8 cellular contexts compared by ENCODE assay signal in the genomic region with DNA sequence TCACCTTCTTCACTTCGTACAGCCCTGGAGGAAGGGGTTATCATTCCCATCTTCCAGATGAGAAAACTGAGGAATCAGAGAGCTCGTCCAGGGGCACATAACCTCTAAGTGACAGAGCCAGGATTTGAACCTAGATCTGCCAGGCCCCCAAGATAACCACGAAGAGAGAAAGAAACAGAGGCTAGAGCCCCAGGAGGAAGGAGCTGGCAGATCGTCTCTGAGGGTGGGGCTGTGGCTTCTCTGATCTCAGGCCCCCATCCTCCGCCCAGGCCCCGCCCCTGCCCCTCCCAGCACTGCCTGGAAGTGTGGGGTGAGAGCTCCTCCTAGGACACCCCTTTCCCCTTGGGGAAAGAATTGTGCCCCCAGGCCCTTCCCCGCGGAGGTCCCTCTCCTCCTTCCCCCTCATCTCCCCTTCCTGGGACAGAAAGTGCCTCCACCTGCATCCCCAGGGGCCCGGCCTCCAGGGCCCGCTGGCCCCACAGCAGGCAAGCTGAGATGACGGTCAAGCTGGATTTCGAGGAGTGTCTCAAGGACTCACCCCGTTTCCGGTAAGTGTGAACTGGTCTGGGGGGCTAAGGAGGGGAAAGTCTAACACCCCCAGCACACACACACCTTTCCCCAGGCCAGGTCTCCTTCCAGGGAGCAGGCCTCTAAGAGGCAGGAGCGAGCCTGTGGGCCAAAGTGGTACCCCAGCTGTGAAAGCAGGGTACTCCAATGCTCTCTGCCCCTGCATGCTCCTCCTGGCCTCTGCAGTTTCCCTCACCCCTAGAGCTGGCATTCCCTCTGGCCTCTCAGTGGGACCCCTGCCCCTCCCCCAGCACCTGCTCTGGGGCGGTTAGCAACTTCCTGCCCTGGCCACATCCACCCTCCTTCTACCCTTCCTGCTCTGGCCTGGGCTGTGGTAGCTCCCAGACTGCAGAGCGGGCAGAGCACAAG. TPM values are rescaled to one million over a fixed set of nuclear protein-coding genes. Genes with fewer than 3 reads are reported as not detected.
DNase-seq lines count a peak whose midpoint lies in the region; ATAC-seq and TF ChIP-seq lines count a peak whose summit lies in the region.

A gene with protein sequence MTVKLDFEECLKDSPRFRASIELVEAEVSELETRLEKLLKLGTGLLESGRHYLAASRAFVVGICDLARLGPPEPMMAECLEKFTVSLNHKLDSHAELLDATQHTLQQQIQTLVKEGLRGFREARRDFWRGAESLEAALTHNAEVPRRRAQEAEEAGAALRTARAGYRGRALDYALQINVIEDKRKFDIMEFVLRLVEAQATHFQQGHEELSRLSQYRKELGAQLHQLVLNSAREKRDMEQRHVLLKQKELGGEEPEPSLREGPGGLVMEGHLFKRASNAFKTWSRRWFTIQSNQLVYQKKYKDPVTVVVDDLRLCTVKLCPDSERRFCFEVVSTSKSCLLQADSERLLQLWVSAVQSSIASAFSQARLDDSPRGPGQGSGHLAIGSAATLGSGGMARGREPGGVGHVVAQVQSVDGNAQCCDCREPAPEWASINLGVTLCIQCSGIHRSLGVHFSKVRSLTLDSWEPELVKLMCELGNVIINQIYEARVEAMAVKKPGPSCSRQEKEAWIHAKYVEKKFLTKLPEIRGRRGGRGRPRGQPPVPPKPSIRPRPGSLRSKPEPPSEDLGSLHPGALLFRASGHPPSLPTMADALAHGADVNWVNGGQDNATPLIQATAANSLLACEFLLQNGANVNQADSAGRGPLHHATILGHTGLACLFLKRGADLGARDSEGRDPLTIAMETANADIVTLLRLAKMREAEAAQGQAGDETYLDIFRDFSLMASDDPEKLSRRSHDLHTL (plus strand): TSS at position 290 of the 936 bp plus-strand sequence. CDS start 206 bp downstream, at position 496.

- H3K23ac ChIP-seq in neuronal stem cell (ENCODE audit: low read depth, low read length, poor library complexity): no peak within 1 kb of the TSS

- no peak within 1 kb of the TSS for H3K4me2 ChIP-seq in neuronal stem cell (ENCODE audit: insufficient read depth, low read length, poor library complexity, severe bottlenecking)

- intact Hi-C loops in CD8-positive, alpha-beta T cell (cut with DNase I, micrococcal nuclease): loop anchor here in 1 of 2 experiments (1.0 kb wide), 5 partner anchors 7 to 29 kb away; a partner anchor contains a TSS

- H3K4me1 Mint-ChIP-seq in CD8-positive, alpha-beta T cell (ENCODE audit: low read depth): peaks cover 61% of the 10 kb centered on the region
- H3K4me1 Mint-ChIP-seq in T-helper 17 cell: peaks cover 42% of the 10 kb centered on the region

- POLR2A ChIA-PET in CD8-positive, alpha-beta T cell (lab: Charles Lee): interaction anchor here (0.6 to 5.2 kb wide), 31 partner anchors 9 to 349 kb away, joined by 3 to 49 read pairs (median 4); a partner anchor contains a TSS

- no peak within 1 kb of the TSS for H3K9ac ChIP-seq in neuronal stem cell (ENCODE audit: low read depth, low read length, poor library complexity)

- no peak within 1 kb of the TSS for H4K8ac ChIP-seq in neuronal stem cell (ENCODE audit: low read depth, low read length)

- H2AFZ ChIP-seq in neuronal stem cell (ENCODE audit: low read length): peak within 1 kb of the TSS; percentile 77

- no peaks in the 10 kb centered on the region for H3K79me1 ChIP-seq in neuronal stem cell (ENCODE audit: low read depth, low read length)

- H2BK5ac ChIP-seq in neuronal stem cell (ENCODE audit: low read length): no peak within 1 kb of the TSS

- TF ChIP-seq CTCF in CD8-positive, alpha-beta T cell (IDR thresholded peaks at IDR 0.05): no peak

- no peaks in the 10 kb centered on the region for H3K9me3 ChIP-seq in CD8-positive, alpha-beta T cell (ENCODE audit: low read length)
- H3K9me3 ChIP-seq in T-helper 17 cell (ENCODE audit: control insufficient read depth, low read length, poor library complexity, severe bottlenecking): no peaks in the 10 kb centered on the region
- no peaks in the 10 kb centered on the region for H3K9me3 ChIP-seq in neuronal stem cell (replicated peaks in 1 of 2; ENCODE audit: control insufficient read depth in 2 of 2, insufficient read depth in 1 of 2, low read depth in 1 of 2, low read length in 2 of 2)
- H3K9me3 ChIP-seq in SJCRH30 (replicated peaks): no peaks in the 10 kb centered on the region

- peak within 1 kb of the TSS; percentile 72 for H4K91ac ChIP-seq in neuronal stem cell (ENCODE audit: low read depth, low read length, poor library complexity)

- H2BK12ac ChIP-seq in neuronal stem cell (ENCODE audit: low read length): no peak within 1 kb of the TSS

- peak within 1 kb of the TSS; percentile 76 for H3K4me3 ChIP-seq in CD8-positive, alpha-beta T cell (ENCODE audit: low read depth, low read length)
- H3K4me3 ChIP-seq in neuronal stem cell (ENCODE audit: low read length in 2 of 2): no peak within 1 kb of the TSS
- H3K4me3 ChIP-seq in SJCRH30: no peak within 1 kb of the TSS

- no peak within 1 kb of the TSS for H3K4ac ChIP-seq in neuronal stem cell (ENCODE audit: low read length)

- no peak within 1 kb of the TSS for H2BK120ac ChIP-seq in neuronal stem cell (ENCODE audit: low read depth, low read length)

- peaks cover 55% of the 10 kb centered on the region for H3K4me1 ChIP-seq in CD8-positive, alpha-beta T cell (ENCODE audit: insufficient read depth, low read length)
- peaks cover 4 to 12% of the 10 kb centered on the region in 2 donors for H3K4me1 ChIP-seq in neuronal stem cell (ENCODE audit: control insufficient read depth in 2 of 2, insufficient read depth in 1 of 2, low read depth in 1 of 2, low read length in 2 of 2)
- no peaks in the 10 kb centered on the region for H3K4me1 ChIP-seq in SJCRH30

- peaks cover 11% of the 10 kb centered on the region for H3K36me3 ChIP-seq in CD8-positive, alpha-beta T cell (ENCODE audit: insufficient read depth, low read length)
- no peaks in the 10 kb centered on the region for H3K36me3 ChIP-seq in neuronal stem cell (replicated peaks in 1 of 2; ENCODE audit: control insufficient read depth in 2 of 2, insufficient read depth in 2 of 2, low read length in 2 of 2)
- no peaks in the 10 kb centered on the region for H3K36me3 ChIP-seq in SJCRH30

- no peaks in the 10 kb centered on the region for H3K9me3 Mint-ChIP-seq in CD8-positive, alpha-beta T cell

- no peak within 1 kb of the TSS for H3K14ac ChIP-seq in neuronal stem cell (ENCODE audit: low read length)

- H3K27me3 ChIP-seq in CD8-positive, alpha-beta T cell (ENCODE audit: insufficient read depth, low read length): no peaks in the 10 kb centered on the region
- no peaks in the 10 kb centered on the region for H3K27me3 ChIP-seq in neuronal stem cell (ENCODE audit: control insufficient read depth in 3 of 3, insufficient read depth in 3 of 3, low read depth in 1 of 3, low read length in 3 of 3)
- H3K27me3 ChIP-seq in SJCRH30: no peaks in the 10 kb centered on the region

- CTCF ChIA-PET in CD8-positive, alpha-beta T cell (lab: Charles Lee): interaction anchor here (0.6 to 7.5 kb wide), 23 partner anchors 9 to 351 kb away, joined by 3 to 95 read pairs (median 3); a partner anchor contains a TSS

- ATAC-seq in CD8-positive, alpha-beta T cell: peak; percentile 98
- ATAC-seq in HG02610 (IDR thresholded peaks at IDR 0.05; ENCODE audit: unreplicated experiment) (peak; percentile 51), T-helper 17 cell (peak; percentile 95)

- peak within 1 kb of the TSS; percentile 19 for H2BK15ac ChIP-seq in neuronal stem cell (ENCODE audit: low read length)

- peak within 1 kb of the TSS; percentile 97 for H3K27ac Mint-ChIP-seq in CD8-positive, alpha-beta T cell
- peak within 1 kb of the TSS; percentile 92 for H3K27ac Mint-ChIP-seq in T-helper 17 cell

- H3K27ac ChIP-seq in CD8-positive, alpha-beta T cell (ENCODE audit: low read depth, low read length): peak within 1 kb of the TSS; percentile 65
- H3K27ac ChIP-seq in neuronal stem cell (replicated peaks; ENCODE audit: low read length): no peak within 1 kb of the TSS
- no peak within 1 kb of the TSS for H3K27ac ChIP-seq in SJCRH30

- peaks cover 41% of the 10 kb centered on the region for H3K36me3 Mint-ChIP-seq in CD8-positive, alpha-beta T cell
- H3K36me3 Mint-ChIP-seq in T-helper 17 cell (ENCODE audit: low read depth): peaks cover 6% of the 10 kb centered on the region

- DNase-seq in CD8-positive, alpha-beta T cell: peak; percentile 72 to 93 (median 89)
- peak; percentile 65 to 78 (median 74) for DNase-seq in T-helper 17 cell
- DNase-seq in activated naive CD8-positive, alpha-beta T cell treated with anti-CD3 and anti-CD28 coated beads, Interleukin-2, amount 50 U/mL, for 16 hours (ENCODE audit: low read depth, low spot score): peak; percentile 70
- no peak for DNase-seq in neuronal stem cell (ENCODE audit: low spot score)
- no peak for DNase-seq in SW 1271 (lab: John Stamatoyannopoulos, UW)
- DNase-seq in cerebellar nuclear complex (lab: John Stamatoyannopoulos, UW): no peak
- DNase-seq in SJCRH30: no peak

- peak within 1 kb of the TSS; percentile 94 for H3K4me3 Mint-ChIP-seq in CD8-positive, alpha-beta T cell
- H3K4me3 Mint-ChIP-seq in T-helper 17 cell: peak within 1 kb of the TSS; percentile 98

- WGBS in neuronal stem cell (ENCODE audit: extremely low coverage in 2 of 2, insufficient read length in 2 of 2, insufficient replicate concordance in 1 of 2), 2 donors: no CpG with 5 or more reads among the region's 17 CpGs

- H3K18ac ChIP-seq in neuronal stem cell (ENCODE audit: low read length): peak within 1 kb of the TSS; percentile 68

- no peak within 1 kb of the TSS for H2AK5ac ChIP-seq in neuronal stem cell (ENCODE audit: low read depth, low read length)

- no peaks in the 10 kb centered on the region for H3K27me3 Mint-ChIP-seq in CD8-positive, alpha-beta T cell (ENCODE audit: low read depth)
- no peaks in the 10 kb centered on the region for H3K27me3 Mint-ChIP-seq in T-helper 17 cell

RNA-seq across cellular contexts. Expression of the gene that starts here (rescaled TPM):
- total RNA-seq in CD8-positive, alpha-beta T cell: 100 to 1,000 TPM; 432 to 451 TPM
- total RNA-seq in T-helper 17 cell: 100 to 1,000 TPM; 641 to 702 TPM
- 6.8 TPM for polyA plus RNA-seq in neuronal stem cell (2013, experiment 1 of 2)
- 5.7 TPM for polyA plus RNA-seq in neuronal stem cell (2013, experiment 2 of 2)
- 0.20 and 0.67 TPM in 2 replicates for total RNA-seq in SJCRH30 (2014; rRNA removed; shearing (Covaris generic))

Comparison
In these comparisons a context has a peak if more than half of its experiments do, and no peak if none do; other contexts are left out.
1. RNA of the gene that starts here (total RNA-seq): 641 to 702 TPM in T-helper 17 cell and 432 to 451 TPM in CD8-positive, alpha-beta T cell; 0.20 to 0.67 TPM in SJCRH30; every median in the first group is over 100 times any median in the second.
2. DNase-seq: peak in CD8-positive, alpha-beta T cell (7 of 7), T-helper 17 cell (3 of 3) and activated naive CD8-positive, alpha-beta T cell treated with anti-CD3 and anti-CD28 coated beads, Interleukin-2, amount 50 U/mL, for 16 hours (single experiment); none in neuronal stem cell (single experiment), SW 1271 (0 of 2), cerebellar nuclear complex (0 of 2) and SJCRH30 (0 of 2).
3. Peak in every context shown above with its lines, with median percentiles within 50 percentile points of each other: ATAC-seq.